Comparison of ENCODE assay signal across 20 cellular contexts in the genomic region with DNA sequence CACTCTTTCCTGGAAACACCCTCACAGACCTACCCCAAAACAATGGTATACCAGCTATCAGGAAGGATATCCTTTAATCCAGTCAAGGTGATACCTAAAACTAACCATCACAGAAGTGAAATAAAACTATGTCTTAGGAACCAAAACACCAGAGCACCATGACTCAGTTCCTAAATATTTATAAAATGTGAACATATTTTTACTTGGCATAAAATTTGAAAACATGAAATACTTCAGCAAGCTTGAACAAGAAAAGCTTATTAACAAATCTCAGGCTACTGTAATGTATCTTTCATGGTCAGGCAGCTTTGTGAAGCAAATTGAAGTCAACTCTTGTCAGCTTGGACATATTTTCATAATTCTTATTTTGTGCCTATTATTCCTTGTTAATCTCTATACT.
DNase-seq lines count a peak whose midpoint lies in the region; ATAC-seq and TF ChIP-seq lines count a peak whose summit lies in the region.
"Had no signal": no experiment of that assay in that cellular context is flagged by ENCODE, and none has a peak within 500 bp of the region (broad histone marks: within the 10 kb centered on the region; RNA-seq: fewer than 3 reads in every experiment).

No MANE protein-coding gene starts in this region.

- H3K27me3 Mint-ChIP-seq in Calu3 (ENCODE audit: unreplicated experiment) = no peaks in the 10 kb centered on the region
- H3K27me3 Mint-ChIP-seq: activated naive CD8-positive, alpha-beta T cell treated with anti-CD3 and anti-CD28 coated beads, Interleukin-2, amount 50 U/mL, for 24 hours; activated T-helper 17 cell treated with anti-CD3 and anti-CD28 coated beads, Interleukin-2, amount 50 U/mL, for 72 hours had no signal

- peak overlapping the region; percentile 97 for H3K27ac Mint-ChIP-seq in Calu3 (ENCODE audit: unreplicated experiment)
- H3K27ac Mint-ChIP-seq: activated naive CD8-positive, alpha-beta T cell treated with anti-CD3 and anti-CD28 coated beads, Interleukin-2, amount 50 U/mL, for 24 hours; activated T-helper 17 cell treated with anti-CD3 and anti-CD28 coated beads, Interleukin-2, amount 50 U/mL, for 72 hours; CD8-positive, alpha-beta T cell; T-helper 2 cell treated with Interferon-gamma antibody and Interleukin-4, amounts not matched to agents 5 μg/mL and 100 μg/mL, for 36 hours had no signal

- H3K9me3 Mint-ChIP-seq in Calu3 (ENCODE audit: low read depth, unreplicated experiment) = no peaks in the 10 kb centered on the region

- TF ChIP-seq CTCF in Calu3 (IDR thresholded peaks at IDR 0.05; ENCODE audit: unreplicated experiment) (no peak), RWPE1 (conservative IDR thresholded peaks at IDR 0.05; ENCODE audit: low read depth) (no peak), thyroid gland (IDR thresholded peaks at IDR 0.05) (no peak)

- H3K4me1 Mint-ChIP-seq in Calu3 (ENCODE audit: low read depth, unreplicated experiment) = peaks cover 52% of the 10 kb centered on the region
- H3K4me1 Mint-ChIP-seq: activated naive CD8-positive, alpha-beta T cell treated with anti-CD3 and anti-CD28 coated beads, Interleukin-2, amount 50 U/mL, for 24 hours; activated T-helper 17 cell treated with anti-CD3 and anti-CD28 coated beads, Interleukin-2, amount 50 U/mL, for 72 hours had no signal

- H3K27ac ChIP-seq in RWPE1 (peak overlapping the region; percentile 96), epithelial cell of prostate (peak overlapping the region; percentile 94), thyroid gland (no peak overlapping the region)
- H3K27ac ChIP-seq: lower lobe of right lung, uterus had no signal

- TF ChIP-seq POLR2A in thyroid gland (IDR thresholded peaks at IDR 0.05) = no peak

- no peaks in the 10 kb centered on the region for H3K9me3 ChIP-seq in thyroid gland
- H3K9me3 ChIP-seq: lower lobe of right lung, stomach, uterus had no signal

- H3K4me1 ChIP-seq in thyroid gland = no peaks in the 10 kb centered on the region
- H3K4me1 ChIP-seq: lower lobe of right lung, stomach, uterus had no signal

- H3K36me3 ChIP-seq in thyroid gland = no peaks in the 10 kb centered on the region
- H3K36me3 ChIP-seq: lower lobe of right lung, stomach, uterus had no signal

- peak overlapping the region; percentile 28 for H3K4me3 Mint-ChIP-seq in Calu3 (ENCODE audit: low read depth, unreplicated experiment)
- H3K4me3 Mint-ChIP-seq: activated naive CD8-positive, alpha-beta T cell treated with anti-CD3 and anti-CD28 coated beads, Interleukin-2, amount 50 U/mL, for 24 hours; activated T-helper 17 cell treated with anti-CD3 and anti-CD28 coated beads, Interleukin-2, amount 50 U/mL, for 72 hours; CD8-positive, alpha-beta T cell; T-helper 2 cell treated with Interferon-gamma antibody and Interleukin-4, amounts not matched to agents 5 μg/mL and 100 μg/mL, for 36 hours had no signal

- BruUV-seq in Calu3 (replicated peaks; lab: Mats Ljungman, UMichigan) = no TSS peak

- H3K27me3 ChIP-seq in thyroid gland = no peaks in the 10 kb centered on the region
- H3K27me3 ChIP-seq: stomach, uterus had no signal

- ATAC-seq in GM18873 (IDR thresholded peaks at IDR 0.05; ENCODE audit: low FRiP score, unreplicated experiment) (no peak), sciatic nerve (no peak)
- ATAC-seq: activated naive CD8-positive, alpha-beta T cell treated with anti-CD3 and anti-CD28 coated beads, Interleukin-2, amount 50 U/mL, for 24 hours; activated T-helper 17 cell treated with anti-CD3 and anti-CD28 coated beads, Interleukin-2, amount 50 U/mL, for 72 hours; CD8-positive, alpha-beta T cell had no signal

- POLR2A ChIA-PET in RWPE1 (lab: Yijun Ruan, JAX; ENCODE audit: low non-redundant PET) = no interaction called here

- DNase-seq in Calu3 = no peak
- DNase-seq in RWPE1 (ENCODE audit: low spot score) = peak; percentile 23
- no peak for DNase-seq in epithelial cell of prostate (ENCODE audit: low read depth, low spot score)
- DNase-seq in kidney glomerular epithelial cell (lab: John Stamatoyannopoulos, UW) = peak; percentile 15
- no peak for DNase-seq in thyroid gland
- no peak for DNase-seq in sciatic nerve (ENCODE audit: low spot score)
- DNase-seq in NCI-H2081 treated with DMSO at 0.1 percent for 48 hours (lab: John Stamatoyannopoulos, UW) = no peak
- DNase-seq: activated CD4-positive, CD25-positive, alpha-beta regulatory T cell treated with anti-CD3 and anti-CD28 coated beads, Interleukin-2, amount 50 U/mL, for 72 hours; activated naive CD8-positive, alpha-beta T cell treated with anti-CD3 and anti-CD28 coated beads, Interleukin-2, amount 50 U/mL, for 24 hours; CD8-positive, alpha-beta T cell; head of caudate nucleus; lower lobe of right lung; NCI-H1105 treated with DMSO at 0.1 percent for 48 hours; occipital lobe; stimulated activated CD4-positive, alpha-beta T cell treated with anti-CD3 and anti-CD28 coated beads, Interleukin-2, amount 100 ng/mL, for 24 hours; uterus had no signal

- peaks cover 19% of the 10 kb centered on the region for H3K36me3 Mint-ChIP-seq in Calu3 (ENCODE audit: insufficient read depth, unreplicated experiment)
- H3K36me3 Mint-ChIP-seq: CD8-positive, alpha-beta T cell had no signal

- CTCF ChIA-PET in Calu3 (lab: Charles Lee) = interaction anchor here (0.6 to 1.6 kb wide), 2 partner anchors 83 to 1243 kb away, joined by 3 read pairs; no protein-coding TSS in a partner anchor
- CTCF ChIA-PET in RWPE1 (lab: Yijun Ruan, JAX) = interaction anchor here (0.6 kb wide), 1 partner anchor 754 kb away, joined by 3 read pairs; no protein-coding TSS in a partner anchor

- H3K4me3 ChIP-seq in thyroid gland (replicated peaks in 1 of 3) = no peak overlapping the region
- H3K4me3 ChIP-seq: lower lobe of right lung, stomach, uterus had no signal

- intact Hi-C loops in Calu3 (cut with micrococcal nuclease; ENCODE audit: unreplicated experiment) = loop anchor here (5.0 kb wide), 1 partner anchor 80 kb away; no protein-coding TSS in a partner anchor
- intact Hi-C loops in thyroid gland (cut with DNase I) = no loop called here
- intact Hi-C loops in sciatic nerve (cut with DNase I) = no loop called here

Comparison
In these comparisons a context has a peak if more than half of its experiments do, and no peak if none do; other contexts are left out.
1. DNase-seq: peak in RWPE1 (single experiment) and kidney glomerular epithelial cell (single experiment); none in Calu3 (single experiment), epithelial cell of prostate (single experiment), thyroid gland (0 of 2), sciatic nerve (single experiment) and NCI-H2081 treated with DMSO at 0.1 percent for 48 hours (single experiment).
2. H3K27ac ChIP-seq: peak in RWPE1 (single experiment) and epithelial cell of prostate (single experiment); none in thyroid gland (0 of 3).